In genomic region chr6:150857906-150858365, GRCh38 we compare ENCODE assay signal across 11 cellular contexts. TPM values are rescaled to one million over a fixed set of nuclear protein-coding genes. Genes with fewer than 3 reads are reported as not detected.
A peak's percentile ranks its signal among the peaks of the same experiment; 100 is the strongest.
DNase-seq lines count a peak whose midpoint lies in the region; ATAC-seq, FAIRE-seq and TF ChIP-seq lines count a peak whose summit lies in the region.
"Had no signal": no experiment of that assay in that cellular context is flagged by ENCODE, and none has a peak within 500 bp of the region (broad histone marks: within the 10 kb centered on the region; RNA-seq: fewer than 3 reads in every experiment).

No MANE protein-coding gene starts in this region.

- H3K36me3 ChIP-seq in BLaER1 treated with 17β-estradiol and CSF1 and Interleukin-3, amounts not matched to agents 10 nM and 100 nM, result no peaks in the 10 kb centered on the region
- H3K36me3 ChIP-seq in esophagus squamous epithelium, result no peaks in the 10 kb centered on the region
- H3K36me3 ChIP-seq in rectal smooth muscle tissue (ENCODE audit: control insufficient read depth, insufficient read depth, low read length), result no peaks in the 10 kb centered on the region

- no peaks in the 10 kb centered on the region for H3K27me3 ChIP-seq in BLaER1 treated with 17β-estradiol and CSF1 and Interleukin-3, amounts not matched to agents 10 nM and 100 nM
- H3K27me3 ChIP-seq in esophagus squamous epithelium (no peaks in the 10 kb centered on the region), rectal smooth muscle tissue (ENCODE audit: control insufficient read depth, insufficient read depth, low read length) (no peaks in the 10 kb centered on the region)

- no peak for FAIRE-seq in H54 (lab: Jason Lieb, UNC)

- no peak overlapping the region for H3K9ac ChIP-seq in BLaER1 treated with 17β-estradiol and CSF1 and Interleukin-3, amounts not matched to agents 10 nM and 100 nM
- no peak overlapping the region for H3K9ac ChIP-seq in rectal smooth muscle tissue (ENCODE audit: low read length)

- 48 to 49% methylated on average over 4 of the region's 4 CpGs for WGBS in esophagus squamous epithelium, 2 donors

- peak overlapping the region in 7 of 11 experiments; percentile 17 to 76 (median 56); a peak in 9 of 22 replicates for H3K4me2 ChIP-seq in BLaER1 treated with 17β-estradiol and CSF1 and Interleukin-3, amounts not matched to agents 10 nM and 100 nM

- H3K4me3 ChIP-seq in BLaER1 treated with 17β-estradiol and CSF1 and Interleukin-3, amounts not matched to agents 10 nM and 100 nM, result no peak overlapping the region
- no peak overlapping the region for H3K4me3 ChIP-seq in esophagus squamous epithelium
- H3K4me3 ChIP-seq in rectal smooth muscle tissue (ENCODE audit: low read length), result no peak overlapping the region

- no peaks in the 10 kb centered on the region for H4K20me1 ChIP-seq in BLaER1 treated with 17β-estradiol and CSF1 and Interleukin-3, amounts not matched to agents 10 nM and 100 nM

- no peak for DNase-seq in esophagus squamous epithelium (lab: John Stamatoyannopoulos, UW)
- no peak for DNase-seq in H54 (ENCODE audit: insufficient read length, low spot score)
- DNase-seq: MM.1S, natural killer cell had no signal

- peaks cover 0 to 16% (median 8%) of the 10 kb centered on the region in 11 experiments; a peak in 10 of 22 replicates for H3K9me3 ChIP-seq in BLaER1 treated with 17β-estradiol and CSF1 and Interleukin-3, amounts not matched to agents 10 nM and 100 nM (replicated peaks in 1 of 11)
- H3K9me3 ChIP-seq in esophagus squamous epithelium, result no peaks in the 10 kb centered on the region

- peaks cover 14 to 51% (median 30%) of the 10 kb centered on the region in 10 experiments for H3K4me1 ChIP-seq in BLaER1 treated with 17β-estradiol and CSF1 and Interleukin-3, amounts not matched to agents 10 nM and 100 nM
- H3K4me1 ChIP-seq in esophagus squamous epithelium (peaks cover 9 to 30% (median 27%) of the 10 kb centered on the region in 3 donors), rectal smooth muscle tissue (ENCODE audit: control insufficient read depth, insufficient read depth, low read length) (peaks cover 9% of the 10 kb centered on the region)

- no peak for TF ChIP-seq CTCF in esophagus squamous epithelium (IDR thresholded peaks at IDR 0.05)

- ATAC-seq in SK-N-SH treated with all-trans-retinoic acid at 6 μM for 48 hours (no peak; the same call in 2 of the 3 replicates), HG02610 (IDR thresholded peaks at IDR 0.05; ENCODE audit: unreplicated experiment) (no peak), HG03442 (IDR thresholded peaks at IDR 0.05; ENCODE audit: unreplicated experiment) (no peak), GM21526 (IDR thresholded peaks at IDR 0.05; ENCODE audit: low FRiP score, unreplicated experiment) (no peak)
- ATAC-seq: natural killer cell had no signal

- H3K27ac ChIP-seq in BLaER1 treated with 17β-estradiol and CSF1 and Interleukin-3, amounts not matched to agents 10 nM and 100 nM, result peak overlapping the region in 9 of 11 experiments; percentile 8 to 66 (median 39); a peak in 12 of 22 replicates
- peak overlapping the region; percentile 19 to 64 (median 54) for H3K27ac ChIP-seq in esophagus squamous epithelium
- H3K27ac ChIP-seq in rectal smooth muscle tissue (ENCODE audit: low read depth, low read length), result peak overlapping the region; percentile 84
- H3K27ac ChIP-seq: C4-2B had no signal

- TF ChIP-seq POLR2A in esophagus squamous epithelium (IDR thresholded peaks at IDR 0.05) (no peak), H54 (IDR thresholded peaks at IDR 0.05; ENCODE audit: low read depth, low read length) (no peak)

- intact Hi-C loops in esophagus squamous epithelium (cut with DNase I), result no loop called here

TF ChIP-seq in SK-N-SH treated with all-trans-retinoic acid at 6 μM for 48 hours, 23 proteins besides CTCF, POLR2A, EP300 and RAD21:
- TF ChIP-seq ZC3H10 (CRISPR knock-in tag; IDR thresholded peaks at IDR 0.05) (no peak), ZNF8 (CRISPR knock-in tag; IDR thresholded peaks at IDR 0.05) (no peak), PATZ1 (CRISPR knock-in tag; IDR thresholded peaks at IDR 0.05; ENCODE audit: borderline replicate concordance) (0 out of 2 replicates have a peak, but pooled peaks have one; percentile 28), CSDC2 (CRISPR knock-in tag; IDR thresholded peaks at IDR 0.05) (peak; percentile 77; the same call in 1 of the 2 replicates), ZFP3 (CRISPR knock-in tag; IDR thresholded peaks at IDR 0.05) (0 out of 2 replicates have a peak, but pooled peaks have one; percentile 6), BACH2 (CRISPR knock-in tag; IDR thresholded peaks at IDR 0.05; ENCODE audit: borderline replicate concordance) (no peak)

RNA-seq across cellular contexts. Expression of gene MTHFD1L, which starts 7.6 kb away (rescaled TPM):
- 10 to 100 TPM in 2 of 4 donors, 1 to 10 TPM in 2; 2.4 to 19.2 (median 8.0) TPM for total RNA-seq in esophagus squamous epithelium
